26 cellular contexts compared by ENCODE assay signal in genomic region chr2:78646533-78646932, GRCh38.
DNase-seq lines count a peak whose midpoint lies in the region; ATAC-seq, FAIRE-seq and TF ChIP-seq lines count a peak whose summit lies in the region.
"Had no signal": no experiment of that assay in that cellular context is flagged by ENCODE, and none has a peak within 500 bp of the region (broad histone marks: within the 10 kb centered on the region; RNA-seq: fewer than 3 reads in every experiment).

No MANE protein-coding gene starts in this region.

- H3K79me2 ChIP-seq in osteoblast (ENCODE audit: insufficient read depth, low read length) (no peaks in the 10 kb centered on the region), smooth muscle cell (ENCODE audit: low read depth) (no peaks in the 10 kb centered on the region)

- H3K9me3 ChIP-seq in A549: peaks cover 7% of the 10 kb centered on the region; the same call in 1 of the 3 replicates
- peaks cover 3% of the 10 kb centered on the region for H3K9me3 ChIP-seq in osteoblast (ENCODE audit: low read depth, low read length)
- no peaks in the 10 kb centered on the region for H3K9me3 ChIP-seq in gastrocnemius medialis
- H3K9me3 ChIP-seq in smooth muscle cell (replicated peaks; ENCODE audit: low read depth): no peaks in the 10 kb centered on the region
- H3K9me3 ChIP-seq: BE2C, BLaER1 had no signal

- H3K36me3 ChIP-seq in osteoblast (ENCODE audit: insufficient read depth, low read length) (no peaks in the 10 kb centered on the region), gastrocnemius medialis (no peaks in the 10 kb centered on the region), smooth muscle cell (ENCODE audit: low read depth) (no peaks in the 10 kb centered on the region)
- H3K36me3 ChIP-seq: BE2C, BLaER1 had no signal

- TF ChIP-seq RAD21 in A549 (conservative IDR thresholded peaks at IDR 0.05 in 1 of 2, IDR thresholded peaks at IDR 0.05 in 1 of 2): no peak

- H3K27ac ChIP-seq in A549 (no peak overlapping the region), osteoblast (ENCODE audit: low read depth, low read length) (no peak overlapping the region), gastrocnemius medialis (peak overlapping the region in 3 of 4 donors; percentile 24 to 57 (median 45)), smooth muscle cell (ENCODE audit: low read depth) (no peak overlapping the region)
- H3K27ac ChIP-seq: 22Rv1, BLaER1 had no signal

- TF ChIP-seq EP300 in A549 (IDR thresholded peaks at IDR 0.05): no peak

- DNase-seq in A549 (ENCODE audit: low read depth in 1 of 2, low spot score in 1 of 2): no peak
- DNase-seq in osteoblast (ENCODE audit: insufficient read length, low spot score, missing footprints): peak; percentile 8
- DNase-seq in gastrocnemius medialis: no peak
- DNase-seq in smooth muscle cell (lab: John Stamatoyannopoulos, UW; ENCODE audit: unreplicated experiment): no peak
- DNase-seq in T-helper 2 cell: no peak
- no peak for DNase-seq in stimulated activated CD4-positive, alpha-beta T cell treated with anti-CD3 and anti-CD28 coated beads, Interleukin-4, amount 100 ng/mL, for 24 hours
- DNase-seq: ACHN; BE2C; C1 segment of cervical spinal cord; CD4-positive, alpha-beta memory T cell; CD4-positive, CD25-positive, alpha-beta regulatory T cell; CD8-positive, alpha-beta memory T cell; COR-L47; DMS 273 treated with DMSO at 0.1 percent for 48 hours; DMS153; DMS53; DMS79; DND-41; EL; GDM1 had no signal

- no peak overlapping the region for H3K9ac ChIP-seq in smooth muscle cell (ENCODE audit: low read depth)
- H3K9ac ChIP-seq: BLaER1 had no signal

- H3K4me2 ChIP-seq in A549 (no peak overlapping the region), osteoblast (ENCODE audit: insufficient read depth, low read length) (no peak overlapping the region), smooth muscle cell (no peak overlapping the region)
- H3K4me2 ChIP-seq: BLaER1 had no signal

- peak; percentile 28 for FAIRE-seq in A549 (lab: Jason Lieb, UNC)
- FAIRE-seq: GM12878, GM12892, GM18507 had no signal

- WGBS in A549 (ENCODE audit: missing lambda C conversion rate): 0% methylated on average over 1 of the region's 1 CpG
- WGBS in smooth muscle cell (ENCODE audit: low lambda C conversion rate): 83% methylated on average over 1 of the region's 1 CpG

- TF ChIP-seq CTCF in A549 (IDR thresholded peaks at IDR 0.05) (no peak), osteoblast (IDR thresholded peaks at IDR 0.05; ENCODE audit: extremely low read depth, low read depth, low read length) (no peak), gastrocnemius medialis (IDR thresholded peaks at IDR 0.05 in 4 of 5, conservative IDR thresholded peaks at IDR 0.05 in 1 of 5) (no peak), smooth muscle cell (IDR thresholded peaks at IDR 0.05; ENCODE audit: borderline replicate concordance, insufficient read depth, poor library complexity, severe bottlenecking) (no peak)

- H2AFZ ChIP-seq in osteoblast (ENCODE audit: low read length): no peak overlapping the region
- peak overlapping the region; percentile 3 for H2AFZ ChIP-seq in smooth muscle cell (ENCODE audit: low read depth)

- ATAC-seq in A549: no peak
- ATAC-seq in gastrocnemius medialis: peak; percentile 73 to 80
- no peak for ATAC-seq in HG02571 (IDR thresholded peaks at IDR 0.05; ENCODE audit: unreplicated experiment)
- ATAC-seq: GM12878 had no signal

- H4K20me1 ChIP-seq in osteoblast (ENCODE audit: insufficient read depth, low read length): no peaks in the 10 kb centered on the region
- no peaks in the 10 kb centered on the region for H4K20me1 ChIP-seq in smooth muscle cell (ENCODE audit: low read depth)
- H4K20me1 ChIP-seq: BLaER1 had no signal

- H3K27me3 ChIP-seq in osteoblast (ENCODE audit: insufficient read depth, low read length) (no peaks in the 10 kb centered on the region), gastrocnemius medialis (no peaks in the 10 kb centered on the region), smooth muscle cell (ENCODE audit: low read depth) (no peaks in the 10 kb centered on the region)
- H3K27me3 ChIP-seq: BE2C, BLaER1 had no signal

- H3K4me1 ChIP-seq in A549 (no peaks in the 10 kb centered on the region), osteoblast (ENCODE audit: insufficient read depth, low read length) (no peaks in the 10 kb centered on the region), gastrocnemius medialis (peaks cover 0 to 6% of the 10 kb centered on the region in 2 donors), smooth muscle cell (ENCODE audit: low read depth) (no peaks in the 10 kb centered on the region)
- H3K4me1 ChIP-seq: BE2C, BLaER1 had no signal

- CTCF ChIA-PET in A549 (lab: Yijun Ruan, JAX): no interaction called here

- H3F3A ChIP-seq in smooth muscle cell (ENCODE audit: low read depth): no peaks in the 10 kb centered on the region

- H3K4me3 ChIP-seq in A549 (no peak overlapping the region), osteoblast (ENCODE audit: insufficient read depth, low read length) (no peak overlapping the region), gastrocnemius medialis (no peak overlapping the region), smooth muscle cell (no peak overlapping the region)
- H3K4me3 ChIP-seq: BLaER1, GM12878 had no signal

- TF ChIP-seq POLR2A in A549 (IDR thresholded peaks at IDR 0.05; ENCODE audit: low read length): no peak
- TF ChIP-seq POLR2A in gastrocnemius medialis (IDR thresholded peaks at IDR 0.05): no peak

- intact Hi-C loops in gastrocnemius medialis (cut with DNase I; ENCODE audit: low total_unique reads): no loop called here

- in situ Hi-C loops in gastrocnemius medialis (cut with MboI; ENCODE audit: low sequenced_read_pairs in 4 of 4): no loop called here

- POLR2A ChIA-PET in A549 (lab: Yijun Ruan, JAX): no interaction called here

TF ChIP-seq in A549, 52 proteins besides CTCF, POLR2A, EP300 and RAD21:
- TF ChIP-seq REST (IDR thresholded peaks at IDR 0.05) (no peak), POLR2AphosphoS2 (conservative IDR thresholded peaks at IDR 0.05; ENCODE audit: low read length) (no peak), SMC3 (IDR thresholded peaks at IDR 0.05) (no peak), PHF8 (IDR thresholded peaks at IDR 0.05; ENCODE audit: borderline replicate concordance, low read depth) (no peak), ZFP36 (IDR thresholded peaks at IDR 0.05; ENCODE audit: borderline replicate concordance, partially characterized antibody) (no peak), ESRRA (IDR thresholded peaks at IDR 0.05; ENCODE audit: borderline replicate concordance, low read length) (no peak), RNF2 (IDR thresholded peaks at IDR 0.05; ENCODE audit: borderline replicate concordance, low read depth) (no peak), NR3C1 (IDR thresholded peaks at IDR 0.05) (no peak), NFE2L2 (conservative IDR thresholded peaks at IDR 0.05; ENCODE audit: low read length) (no peak), ELK1 (IDR thresholded peaks at IDR 0.05; ENCODE audit: low read depth, low read length) (no peak)
- TF ChIP-seq, protein P1, sequence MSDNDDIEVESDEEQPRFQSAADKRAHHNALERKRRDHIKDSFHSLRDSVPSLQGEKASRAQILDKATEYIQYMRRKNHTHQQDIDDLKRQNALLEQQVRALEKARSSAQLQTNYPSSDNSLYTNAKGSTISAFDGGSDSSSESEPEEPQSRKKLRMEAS (IDR thresholded peaks at IDR 0.05): no peak

Comparison
In these comparisons a context has a peak if more than half of its experiments do, and no peak if none do; other contexts are left out.
1. ATAC-seq: peak in gastrocnemius medialis (2 of 2); none in A549 (0 of 2) and HG02571 (single experiment).
2. H3K27ac ChIP-seq: peak in gastrocnemius medialis (3 of 4); none in A549 (0 of 2), osteoblast (single experiment) and smooth muscle cell (single experiment).